ENCODE assay signal across 21 cellular contexts in the genomic region with DNA sequence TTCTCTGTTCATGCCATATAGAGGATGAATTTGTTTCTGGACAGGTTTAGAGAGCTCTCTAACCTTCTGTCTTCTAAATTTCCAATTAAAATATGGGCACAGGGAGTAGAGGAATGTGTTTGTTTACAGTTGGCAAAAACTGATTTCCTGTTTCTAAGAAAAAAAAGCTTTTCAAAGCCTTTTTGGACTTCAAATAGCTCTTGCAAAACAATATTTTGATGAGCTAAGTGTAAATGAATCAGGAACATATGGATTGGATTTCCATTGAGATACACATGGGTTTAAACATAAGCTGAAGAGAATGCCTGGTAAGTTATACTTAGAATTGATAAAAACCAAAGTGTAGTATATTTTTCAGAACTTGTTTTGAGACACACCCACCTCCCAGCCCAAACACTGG.
DNase-seq lines count a peak whose midpoint lies in the region; ATAC-seq and TF ChIP-seq lines count a peak whose summit lies in the region.
"Had no signal": no experiment of that assay in that cellular context is flagged by ENCODE, and none has a peak within 500 bp of the region (broad histone marks: within the 10 kb centered on the region; RNA-seq: fewer than 3 reads in every experiment).

No MANE protein-coding gene starts in this region.

- H3K9me3 Mint-ChIP-seq in activated naive CD4-positive, alpha-beta T cell treated with anti-CD3 and anti-CD28 coated beads, Interleukin-2, amount 10 ng/mL, durations not matched to agents 7 days and 5 days = no peaks in the 10 kb centered on the region
- H3K9me3 Mint-ChIP-seq: activated CD4-positive, alpha-beta T cell treated with anti-CD3 and anti-CD28 coated beads, Interleukin-2, amount 10 ng/mL, durations not matched to agents 7 days and 5 days; T-helper 2 cell treated with Interferon-gamma antibody and Interleukin-4, amounts not matched to agents 5 μg/mL and 100 μg/mL, for 36 hours had no signal

- no peak overlapping the region for H3K27ac Mint-ChIP-seq in activated naive CD4-positive, alpha-beta T cell treated with anti-CD3 and anti-CD28 coated beads, Interleukin-2, amount 10 ng/mL, durations not matched to agents 7 days and 5 days
- H3K27ac Mint-ChIP-seq: activated CD4-positive, alpha-beta T cell treated with anti-CD3 and anti-CD28 coated beads, Interleukin-2, amount 10 ng/mL, durations not matched to agents 7 days and 5 days; activated CD8-positive, alpha-beta memory T cell treated with anti-CD3 and anti-CD28 coated beads, Interleukin-2, amount 10 ng/mL, durations not matched to agents 7 days and 5 days; T-helper 2 cell treated with Interferon-gamma antibody and Interleukin-4, amounts not matched to agents 5 μg/mL and 100 μg/mL, for 36 hours had no signal

- H3K36me3 Mint-ChIP-seq in activated naive CD4-positive, alpha-beta T cell treated with anti-CD3 and anti-CD28 coated beads, Interleukin-2, amount 10 ng/mL, durations not matched to agents 7 days and 5 days = no peaks in the 10 kb centered on the region
- H3K36me3 Mint-ChIP-seq: activated CD8-positive, alpha-beta memory T cell treated with anti-CD3 and anti-CD28 coated beads, Interleukin-2, amount 10 ng/mL, durations not matched to agents 7 days and 5 days had no signal

- H3K27me3 ChIP-seq in right cardiac atrium (ENCODE audit: control insufficient read depth, insufficient read depth) = no peaks in the 10 kb centered on the region
- H3K27me3 ChIP-seq: cardiac muscle cell, stomach, transverse colon had no signal

- TF ChIP-seq CTCF in choroid plexus epithelial cell (conservative IDR thresholded peaks at IDR 0.05; ENCODE audit: low read depth, low read length) = no peak

- ATAC-seq in right cardiac atrium = no peak
- ATAC-seq: activated CD8-positive, alpha-beta memory T cell treated with anti-CD3 and anti-CD28 coated beads, Interleukin-2, amount 10 ng/mL, durations not matched to agents 7 days and 5 days had no signal

- peak; percentile 42 for DNase-seq in EH (ENCODE audit: low read depth)
- peak; percentile 68 for DNase-seq in HS-5 (ENCODE audit: low read depth)
- peak; percentile 48 for DNase-seq in choroid plexus epithelial cell (ENCODE audit: low read depth)
- peak; percentile 60 for DNase-seq in iris pigment epithelial cell (ENCODE audit: low read depth)
- no peak for DNase-seq in activated effector memory CD4-positive, alpha-beta T cell treated with anti-CD3 and anti-CD28 coated beads, Interleukin-2, amount 50 U/mL, for 16 hours
- no peak for DNase-seq in activated naive CD4-positive, alpha-beta T cell treated with anti-CD3 and anti-CD28 coated beads, Interleukin-2, amount 10 ng/mL, durations not matched to agents 7 days and 5 days
- no peak for DNase-seq in activated effector memory CD4-positive, alpha-beta T cell treated with Interleukin-2 at 50 U/mL for 16 hours
- no peak for DNase-seq in right cardiac atrium
- DNase-seq: activated CD4-positive, alpha-beta T cell treated with anti-CD3 and anti-CD28 coated beads, Interleukin-2, amount 10 ng/mL, durations not matched to agents 7 days and 5 days; activated CD8-positive, alpha-beta memory T cell treated with anti-CD3 and anti-CD28 coated beads, Interleukin-2, amount 10 ng/mL, durations not matched to agents 7 days and 5 days; C1 segment of cervical spinal cord; dermis blood vessel endothelial cell; kidney glomerular epithelial cell; MM.1S; NCI-H1436 treated with DMSO at 0.1 percent for 48 hours; nucleus accumbens; stomach; transverse colon had no signal

- no peaks in the 10 kb centered on the region for H3K27me3 Mint-ChIP-seq in activated naive CD4-positive, alpha-beta T cell treated with anti-CD3 and anti-CD28 coated beads, Interleukin-2, amount 10 ng/mL, durations not matched to agents 7 days and 5 days
- H3K27me3 Mint-ChIP-seq: activated CD4-positive, alpha-beta T cell treated with anti-CD3 and anti-CD28 coated beads, Interleukin-2, amount 10 ng/mL, durations not matched to agents 7 days and 5 days; activated CD8-positive, alpha-beta memory T cell treated with anti-CD3 and anti-CD28 coated beads, Interleukin-2, amount 10 ng/mL, durations not matched to agents 7 days and 5 days had no signal

- no peaks in the 10 kb centered on the region for H3K9me3 ChIP-seq in right cardiac atrium (ENCODE audit: control insufficient read depth, low read length)
- H3K9me3 ChIP-seq: stomach, transverse colon had no signal

- intact Hi-C loops in right cardiac atrium (cut with DNase I) = no loop called here

- no peak overlapping the region for H3K4me3 Mint-ChIP-seq in activated naive CD4-positive, alpha-beta T cell treated with anti-CD3 and anti-CD28 coated beads, Interleukin-2, amount 10 ng/mL, durations not matched to agents 7 days and 5 days
- H3K4me3 Mint-ChIP-seq: activated CD4-positive, alpha-beta T cell treated with anti-CD3 and anti-CD28 coated beads, Interleukin-2, amount 10 ng/mL, durations not matched to agents 7 days and 5 days; activated CD8-positive, alpha-beta memory T cell treated with anti-CD3 and anti-CD28 coated beads, Interleukin-2, amount 10 ng/mL, durations not matched to agents 7 days and 5 days; T-helper 2 cell treated with Interferon-gamma antibody and Interleukin-4, amounts not matched to agents 5 μg/mL and 100 μg/mL, for 36 hours had no signal

- H3K4me3 ChIP-seq in choroid plexus epithelial cell (ENCODE audit: low read depth, low read length) (no peak overlapping the region), right cardiac atrium (ENCODE audit: low read length) (no peak overlapping the region)
- H3K4me3 ChIP-seq: cardiac muscle cell, stomach, transverse colon had no signal

- H3K4me1 Mint-ChIP-seq in activated naive CD4-positive, alpha-beta T cell treated with anti-CD3 and anti-CD28 coated beads, Interleukin-2, amount 10 ng/mL, durations not matched to agents 7 days and 5 days = no peaks in the 10 kb centered on the region
- H3K4me1 Mint-ChIP-seq: activated CD4-positive, alpha-beta T cell treated with anti-CD3 and anti-CD28 coated beads, Interleukin-2, amount 10 ng/mL, durations not matched to agents 7 days and 5 days; activated CD8-positive, alpha-beta memory T cell treated with anti-CD3 and anti-CD28 coated beads, Interleukin-2, amount 10 ng/mL, durations not matched to agents 7 days and 5 days had no signal

- H3K4me1 ChIP-seq in right cardiac atrium (ENCODE audit: control insufficient read depth, insufficient read depth, low read length) = no peaks in the 10 kb centered on the region
- H3K4me1 ChIP-seq: stomach, transverse colon had no signal

- CTCF ChIA-PET in activated naive CD4-positive, alpha-beta T cell treated with anti-CD3 and anti-CD28 coated beads, Interleukin-2, amount 10 ng/mL, durations not matched to agents 7 days and 5 days (lab: Charles Lee) = no interaction called here

- no peak overlapping the region for H3K27ac ChIP-seq in right cardiac atrium (ENCODE audit: low read length)
- H3K27ac ChIP-seq: cardiac muscle cell, stomach, transverse colon, VCaP had no signal

Comparison
In these comparisons a context has a peak if more than half of its experiments do, and no peak if none do; other contexts are left out.
1. DNase-seq: peak in EH (single experiment), HS-5 (single experiment), choroid plexus epithelial cell (single experiment) and iris pigment epithelial cell (single experiment); none in activated effector memory CD4-positive, alpha-beta T cell treated with anti-CD3 and anti-CD28 coated beads, Interleukin-2, amount 50 U/mL, for 16 hours (single experiment), activated naive CD4-positive, alpha-beta T cell treated with anti-CD3 and anti-CD28 coated beads, Interleukin-2, amount 10 ng/mL, durations not matched to agents 7 days and 5 days (single experiment), activated effector memory CD4-positive, alpha-beta T cell treated with Interleukin-2 at 50 U/mL for 16 hours (single experiment) and right cardiac atrium (0 of 3).